In the genomic region with DNA sequence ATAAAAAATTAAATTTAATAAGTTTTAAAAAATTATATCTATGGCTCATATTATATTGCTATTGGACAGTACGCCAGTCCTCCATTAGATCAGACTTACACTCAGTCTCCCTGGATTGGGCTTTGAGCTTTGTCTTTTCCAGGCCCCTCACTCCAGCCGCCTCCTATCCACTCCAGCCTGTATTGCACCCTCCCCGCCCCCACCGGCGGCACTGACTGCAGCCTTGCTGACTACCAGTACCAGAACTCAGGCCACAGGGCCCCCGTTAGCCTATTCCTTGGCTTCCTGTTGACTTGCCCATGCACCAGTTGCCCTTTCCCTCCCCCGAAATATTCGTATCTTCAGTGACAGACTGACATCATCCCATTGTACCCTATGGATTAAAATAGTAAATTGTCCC, we compare ENCODE assay signal across 17 cellular contexts.
A peak's percentile ranks its signal among the peaks of the same experiment; 100 is the strongest.
DNase-seq lines count a peak whose midpoint lies in the region; ATAC-seq, FAIRE-seq and TF ChIP-seq lines count a peak whose summit lies in the region.
"Had no signal": no experiment of that assay in that cellular context is flagged by ENCODE, and none has a peak within 500 bp of the region (broad histone marks: within the 10 kb centered on the region; RNA-seq: fewer than 3 reads in every experiment).

No MANE protein-coding gene starts in this region.

- H2AFZ ChIP-seq in HCT116 (ENCODE audit: low read depth, low read length, poor library complexity, severe bottlenecking) (no peak overlapping the region), H1 (ENCODE audit: low read length) (no peak overlapping the region), neural progenitor cell (replicated peaks) (no peak overlapping the region)
- H2AFZ ChIP-seq: GM23248 had no signal

- TF ChIP-seq CTCF in HCT116 (IDR thresholded peaks at IDR 0.05 in 2 of 3, conservative IDR thresholded peaks at IDR 0.05 in 1 of 3; ENCODE audit: borderline replicate concordance in 1 of 3, insufficient read depth in 1 of 3, low read depth in 2 of 3, low read length in 2 of 3) (no peak), H1 (IDR thresholded peaks at IDR 0.05; ENCODE audit: control extremely low read depth in 1 of 3, insufficient read depth in 1 of 3, low read depth in 1 of 3, low read length in 3 of 3) (peak; percentile 38 to 56 (median 43); a peak in 3 of 4 replicates), neural progenitor cell (IDR thresholded peaks at IDR 0.05) (no peak)

- no peak overlapping the region for H2BK120ac ChIP-seq in H1 (replicated peaks; ENCODE audit: low read depth, low read length)

- no peak overlapping the region for H3K56ac ChIP-seq in H1 (replicated peaks; ENCODE audit: insufficient read length, low read depth, low read length)

- H3K9me3 Mint-ChIP-seq in neural progenitor cell: no peaks in the 10 kb centered on the region
- H3K9me3 Mint-ChIP-seq: CD4-positive, alpha-beta T cell had no signal

- H4K8ac ChIP-seq in H1 (ENCODE audit: extremely low read depth, insufficient read depth, low read length): no peak overlapping the region; the same call in 1 of the 2 replicates

- H2BK15ac ChIP-seq in H1 (ENCODE audit: low read length): no peak overlapping the region

- no peaks in the 10 kb centered on the region for H3K79me2 ChIP-seq in HCT116 (ENCODE audit: insufficient read depth, low read length)
- H3K79me2 ChIP-seq in H1 (ENCODE audit: control insufficient read depth in 1 of 2, insufficient read depth in 2 of 2, low read length in 2 of 2): peaks cover 0 to 29% of the 10 kb centered on the region in 2 experiments; a peak in 3 of 4 replicates
- no peaks in the 10 kb centered on the region for H3K79me2 ChIP-seq in neural progenitor cell (ENCODE audit: low read depth)

- peaks cover 12% of the 10 kb centered on the region for H3F3A ChIP-seq in neural progenitor cell (ENCODE audit: low read depth)

- H3K4me3 Mint-ChIP-seq in neural progenitor cell: no peak overlapping the region
- H3K4me3 Mint-ChIP-seq: CD4-positive, alpha-beta T cell had no signal

- RAD21 ChIA-PET in HCT116 (lab: Charles Lee; ENCODE audit: low non-redundant PET in 1 of 2, low total read pairs in 2 of 2, uncharacterized antibody in 2 of 2, unreplicated experiment in 2 of 2): no interaction called here

- peaks cover 23% of the 10 kb centered on the region for H3K27me3 ChIP-seq in HCT116 (ENCODE audit: insufficient read depth, low read length)
- no peaks in the 10 kb centered on the region for H3K27me3 ChIP-seq in H1 (replicated peaks in 1 of 4; ENCODE audit: control insufficient read depth in 3 of 4, extremely low read depth in 1 of 4, insufficient read depth in 3 of 4, low read length in 3 of 4)
- H3K27me3 ChIP-seq in iPS-20b (ENCODE audit: insufficient read depth, low read length): no peaks in the 10 kb centered on the region
- no peaks in the 10 kb centered on the region for H3K27me3 ChIP-seq in neural progenitor cell
- H3K27me3 ChIP-seq: BE2C had no signal

- no peak overlapping the region for H3K23ac ChIP-seq in H1 (ENCODE audit: insufficient read length)

- H3K27ac Mint-ChIP-seq in neural progenitor cell: no peak overlapping the region
- H3K27ac Mint-ChIP-seq: CD4-positive, alpha-beta T cell had no signal

- intact Hi-C loops in HCT116 (cut with micrococcal nuclease): no loop called here

- no peak overlapping the region for H2BK5ac ChIP-seq in H1 (ENCODE audit: low read depth, low read length)

- H3K14ac ChIP-seq in H1 (ENCODE audit: insufficient read length): no peak overlapping the region

- no peak overlapping the region for H2BK20ac ChIP-seq in H1 (ENCODE audit: low read length)

- no peaks in the 10 kb centered on the region for H3K9me2 ChIP-seq in HCT116 (ENCODE audit: insufficient read depth)

- no TSS peak for BruUV-seq in HCT116 (replicated peaks; lab: Mats Ljungman, UMichigan)

- H3K27ac ChIP-seq in HCT116 (ENCODE audit: low read depth, low read length) (no peak overlapping the region), H1 (ENCODE audit: low read depth, low read length) (no peak overlapping the region), iPS-20b (ENCODE audit: low read length) (no peak overlapping the region), neural progenitor cell (no peak overlapping the region)
- H3K27ac ChIP-seq: GM23248 had no signal

- FAIRE-seq in H1 (lab: Jason Lieb, UNC): no peak
- FAIRE-seq: D721Med, G401.6, GM12891, GM19239 had no signal

- H3K9me3 ChIP-seq in HCT116 (ENCODE audit: control insufficient read depth in 1 of 2, insufficient read depth in 1 of 2, low read depth in 1 of 2, low read length in 2 of 2) (no peaks in the 10 kb centered on the region), H1 (ENCODE audit: insufficient read depth in 2 of 2, low read depth in 1 of 2, low read length in 1 of 2) (no peaks in the 10 kb centered on the region), iPS-20b (ENCODE audit: insufficient read depth, low read depth, low read length) (no peaks in the 10 kb centered on the region), neural progenitor cell (ENCODE audit: low read depth) (no peaks in the 10 kb centered on the region)
- H3K9me3 ChIP-seq: BE2C, Caco-2 had no signal

- H3K23me2 ChIP-seq in H1 (ENCODE audit: low read depth, low read length): no peaks in the 10 kb centered on the region

- H3K4ac ChIP-seq in H1 (replicated peaks; ENCODE audit: insufficient read length, low read depth, low read length): no peak overlapping the region

- no peak for TF ChIP-seq POLR2A in HCT116 (IDR thresholded peaks at IDR 0.05; ENCODE audit: borderline replicate concordance, extremely low read depth, insufficient read depth, insufficient read length)
- no peak for TF ChIP-seq POLR2A in H1 (IDR thresholded peaks at IDR 0.05; ENCODE audit: control extremely low read depth in 1 of 2, low read depth in 2 of 2, low read length in 2 of 2)

- H3K4me1 Mint-ChIP-seq in neural progenitor cell: no peaks in the 10 kb centered on the region

- no peak overlapping the region for H2AK5ac ChIP-seq in H1 (ENCODE audit: low read depth, low read length)

- POLR2A ChIA-PET in HCT116 (lab: Charles Lee): no interaction called here
- POLR2A ChIA-PET in H1 (lab: Charles Lee; ENCODE audit: partially characterized antibody): interaction anchor here (1.3 kb wide), 1 partner anchor 17 kb away, joined by 3 read pairs; no protein-coding TSS in a partner anchor

- 0 out of 2 replicates have a peak, but pooled peaks have one; percentile 36 for ATAC-seq in HCT116

- no peak for TF ChIP-seq EP300 in H1 (IDR thresholded peaks at IDR 0.05; ENCODE audit: borderline replicate concordance in 1 of 2, low read depth in 2 of 2, low read length in 2 of 2)

- CTCF ChIA-PET in HCT116 (lab: Charles Lee) (no interaction called here), H1 (lab: Charles Lee; ENCODE audit: partially characterized antibody) (interaction anchor here (0.7 to 2.3 kb wide), 15 partner anchors 9 to 327 kb away, joined by 3 to 10 read pairs (median 4); no protein-coding TSS in a partner anchor)

- H3K36me3 ChIP-seq in HCT116 (ENCODE audit: control insufficient read depth in 1 of 2, insufficient read depth in 2 of 2, low read length in 2 of 2) (no peaks in the 10 kb centered on the region), H1 (ENCODE audit: control insufficient read depth in 2 of 4, insufficient read depth in 4 of 4, low read length in 3 of 4) (no peaks in the 10 kb centered on the region), iPS-20b (ENCODE audit: insufficient read depth, low read depth, low read length) (peaks cover 6% of the 10 kb centered on the region; the same call in 1 of the 2 replicates), neural progenitor cell (no peaks in the 10 kb centered on the region)
- H3K36me3 ChIP-seq: BE2C had no signal

- DNase-seq in HCT116 (ENCODE audit: low read depth, low spot score) (no peak), H1 (ENCODE audit: low read depth in 1 of 2, low spot score in 2 of 2) (peak in 1 of 2 experiments; percentile 70), neural progenitor cell (ENCODE audit: low spot score) (peak; percentile 26), NCI-H82 (lab: John Stamatoyannopoulos, UW) (no peak), SHP77 treated with DMSO at 0.1 percent for 48 hours (lab: John Stamatoyannopoulos, UW) (no peak), AG08396 (ENCODE audit: low spot score) (no peak)
- DNase-seq: BE2C; C1 segment of cervical spinal cord; Caco-2; CD4-positive, alpha-beta T cell; H7 had no signal

- no peak overlapping the region for H3K4me2 ChIP-seq in HCT116 (ENCODE audit: low read length)
- peak overlapping the region in 1 of 2 experiments; percentile 15; a peak in 1 of 4 replicates for H3K4me2 ChIP-seq in H1 (ENCODE audit: insufficient read depth in 1 of 2, low read depth in 2 of 2, low read length in 2 of 2)
- H3K4me2 ChIP-seq in neural progenitor cell: no peak overlapping the region

- H3K27me3 Mint-ChIP-seq in neural progenitor cell (ENCODE audit: insufficient read depth, low read depth): peaks cover 2% of the 10 kb centered on the region

- TF ChIP-seq RAD21 in HCT116 (IDR thresholded peaks at IDR 0.05; ENCODE audit: low read depth): no peak
- peak; percentile 19 to 43; a peak in 3 of 4 replicates for TF ChIP-seq RAD21 in H1 (IDR thresholded peaks at IDR 0.05 in 1 of 2, conservative IDR thresholded peaks at IDR 0.05 in 1 of 2; ENCODE audit: low read depth in 2 of 2, low read length in 2 of 2)

- H4K91ac ChIP-seq in H1 (replicated peaks; ENCODE audit: insufficient read length, low read length): no peak overlapping the region

- H3K79me1 ChIP-seq in H1 (ENCODE audit: low read depth, low read length): peaks cover 6% of the 10 kb centered on the region

- no peak overlapping the region for H4K5ac ChIP-seq in H1 (ENCODE audit: insufficient read length, low read depth, low read length)

- H3K9ac ChIP-seq in HCT116 (ENCODE audit: low read length): no peak overlapping the region
- H3K9ac ChIP-seq in H1 (replicated peaks in 1 of 4; ENCODE audit: extremely low read depth in 1 of 4, low read depth in 3 of 4, low read length in 3 of 4): no peak overlapping the region
- H3K9ac ChIP-seq in iPS-20b (ENCODE audit: low read depth, low read length): peak overlapping the region; percentile 30; the same call in 1 of the 2 replicates
- H3K9ac ChIP-seq in neural progenitor cell: no peak overlapping the region
- H3K9ac ChIP-seq: GM23248 had no signal

- H2BK12ac ChIP-seq in H1 (ENCODE audit: low read depth, low read length): no peak overlapping the region

- WGBS in H1 (ENCODE audit: extremely low coverage in 1 of 2, insufficient coverage in 1 of 2, insufficient read length in 1 of 2, insufficient replicate concordance in 2 of 2, low coverage in 1 of 2, low lambda C conversion rate in 2 of 2, missing lambda C conversion rate in 1 of 2), 2 experiments: 68% methylated on average over 8 of the region's 8 CpGs; no CpG with 5 or more reads in 1 of the 2 experiments

- no peaks in the 10 kb centered on the region for H3K36me3 Mint-ChIP-seq in neural progenitor cell

- no peak overlapping the region for H3K18ac ChIP-seq in H1 (ENCODE audit: extremely low read depth, low read length)

- no peaks in the 10 kb centered on the region; the same call in 1 of the 2 replicates for H4K20me1 ChIP-seq in HCT116 (ENCODE audit: insufficient read depth)
- H4K20me1 ChIP-seq in H1 (replicated peaks in 1 of 2; ENCODE audit: control insufficient read depth in 1 of 2, insufficient read depth in 2 of 2, low read length in 2 of 2): peaks cover 2 to 13% of the 10 kb centered on the region in 2 experiments
- peaks cover 17% of the 10 kb centered on the region for H4K20me1 ChIP-seq in neural progenitor cell (ENCODE audit: low read depth)

- no peak overlapping the region for H3K4me3 ChIP-seq in HCT116 (replicated peaks in 1 of 2; ENCODE audit: low read depth in 1 of 2, low read length in 2 of 2)
- no peak overlapping the region for H3K4me3 ChIP-seq in H1 (ENCODE audit: extremely low read depth in 1 of 4, insufficient read depth in 2 of 4, low read depth in 3 of 4, low read length in 4 of 4)
- H3K4me3 ChIP-seq in iPS-20b (ENCODE audit: low read length): peak overlapping the region; percentile 14; the same call in 1 of the 2 replicates
- H3K4me3 ChIP-seq in neural progenitor cell: no peak overlapping the region
- H3K4me3 ChIP-seq: GM23248 had no signal

- H3K4me1 ChIP-seq in HCT116 (ENCODE audit: control insufficient read depth in 1 of 2, insufficient read depth in 2 of 2, low read length in 2 of 2) (no peaks in the 10 kb centered on the region), H1 (replicated peaks in 1 of 4; ENCODE audit: control insufficient read depth in 3 of 4, insufficient read depth in 4 of 4, low read length in 3 of 4) (peaks cover 4 to 14% (median 11%) of the 10 kb centered on the region in 4 experiments; a peak in 6 of 7 replicates), iPS-20b (ENCODE audit: insufficient read depth, low read length) (peaks cover 29% of the 10 kb centered on the region), neural progenitor cell (peaks cover 19% of the 10 kb centered on the region)
- H3K4me1 ChIP-seq: BE2C, Caco-2 had no signal

Comparison
In these comparisons a context has a peak if more than half of its experiments do, and no peak if none do; other contexts are left out.
1. CTCF ChIP-seq: peak in H1 (3 of 3); none in HCT116 (0 of 3) and neural progenitor cell (single experiment).
2. Of the 16 proteins assayed by ChIP-seq in both H1 and HCT116: peak only in H1: CTCF and RAD21; only in HCT116: none; in both: none; in neither: 14.